In genomic region chr12:105426766-105427165, GRCh38 we compare ENCODE assay signal across 19 cellular contexts.
DNase-seq lines count a peak whose midpoint lies in the region; ATAC-seq and TF ChIP-seq lines count a peak whose summit lies in the region.
"Had no signal": no experiment of that assay in that cellular context is flagged by ENCODE, and none has a peak within 500 bp of the region (broad histone marks: within the 10 kb centered on the region; RNA-seq: fewer than 3 reads in every experiment).

No MANE protein-coding gene starts in this region.

- TF ChIP-seq CTCF in right lobe of liver (IDR thresholded peaks at IDR 0.05): no peak

- no peaks in the 10 kb centered on the region for H3K27me3 ChIP-seq in right lobe of liver
- H3K27me3 ChIP-seq: BE2C had no signal

- H3K9me3 ChIP-seq in right lobe of liver: no peaks in the 10 kb centered on the region
- H3K9me3 ChIP-seq: BE2C, HAP-1 had no signal

- DNase-seq in HuH-7.5 (ENCODE audit: low spot score) (peak; percentile 31), kidney tubule cell (ENCODE audit: low spot score) (peak; percentile 20), right lobe of liver (no peak), Kasumi-1 (lab: John Stamatoyannopoulos, UW) (no peak), SIG-M5 treated with dmso at 0.1 percent for 504 hours (lab: John Stamatoyannopoulos, UW; ENCODE audit: unreplicated experiment) (no peak)
- DNase-seq: ACHN; BE2C; C1 segment of cervical spinal cord; CD4-positive, CD25-positive, alpha-beta regulatory T cell; CD8-positive, alpha-beta memory T cell; COR-L47; DMS 273 treated with DMSO at 0.1 percent for 48 hours; DMS79; GDM1; GM23248 had no signal

- WGBS in right lobe of liver (ENCODE audit: insufficient coverage, low coverage, low lambda C conversion rate, missing lambda C conversion rate): 31% methylated on average over 3 of the region's 3 CpGs

- H3K27ac ChIP-seq in right lobe of liver: no peak overlapping the region
- H3K27ac ChIP-seq: GM23248, KMS-11 had no signal

- no peak overlapping the region for H3K4me3 ChIP-seq in right lobe of liver
- H3K4me3 ChIP-seq: GM23248, HAP-1 had no signal

- ATAC-seq in right lobe of liver (peak; percentile 73 to 87 (median 78)), GM18505 (IDR thresholded peaks at IDR 0.05; ENCODE audit: unreplicated experiment) (no peak), HG02885 (IDR thresholded peaks at IDR 0.05; ENCODE audit: poor library complexity, unreplicated experiment) (no peak)

- intact Hi-C loops in right lobe of liver (cut with DNase I): loop anchor here in 1 of 2 donors (10.0 kb wide), 1 partner anchor 778 kb away; no protein-coding TSS in a partner anchor

- peaks cover 0 to 11% (median 0%) of the 10 kb centered on the region in 4 donors for H3K4me1 ChIP-seq in right lobe of liver
- H3K4me1 ChIP-seq: BE2C had no signal

- H3K36me3 ChIP-seq in right lobe of liver: no peaks in the 10 kb centered on the region
- H3K36me3 ChIP-seq: BE2C, HAP-1 had no signal

- TF ChIP-seq POLR2A in right lobe of liver (IDR thresholded peaks at IDR 0.05): no peak
- no peak for TF ChIP-seq POLR2A in GM18505 (IDR thresholded peaks at IDR 0.05; ENCODE audit: borderline replicate concordance, extremely low read depth, insufficient read depth, insufficient read length)

Comparison
In these comparisons a context has a peak if more than half of its experiments do, and no peak if none do; other contexts are left out.
1. DNase-seq: peak in HuH-7.5 (single experiment) and kidney tubule cell (single experiment); none in right lobe of liver (0 of 3), Kasumi-1 (0 of 2) and SIG-M5 treated with dmso at 0.1 percent for 504 hours (single experiment).
2. ATAC-seq: peak in right lobe of liver (4 of 4); none in GM18505 (single experiment) and HG02885 (single experiment).